Comparison of ENCODE assay signal across 20 cellular contexts in genomic region chr1:228000416-228000815, GRCh38. TPM values are rescaled to one million over a fixed set of nuclear protein-coding genes. Genes with fewer than 3 reads are reported as not detected.
"Had no signal": no experiment of that assay in that cellular context is flagged by ENCODE, and none has a peak within 500 bp of the region (broad histone marks: within the 10 kb centered on the region; RNA-seq: fewer than 3 reads in every experiment).

No MANE protein-coding gene starts in this region.

- DNase-seq: activated CD4-positive, alpha-beta T cell treated with anti-CD3 and anti-CD28 coated beads, Interleukin-2, amount 50 U/mL, for 4 hours; activated naive CD4-positive, alpha-beta T cell treated with anti-CD3 and anti-CD28 coated beads for 36 hours; caudate nucleus; endodermal cell; foreskin fibroblast; midbrain; stimulated activated CD4-positive, alpha-beta T cell treated with anti-CD3 and anti-CD28 coated beads, Interleukin-1b, Interleukin-23, amount 100 ng/mL, for 48 hours; stimulated activated naive CD4-positive, alpha-beta T cell treated with Interleukin-2 at 50 U/mL for 16 hours; substantia nigra; T1000 had no signal

- H3K27ac ChIP-seq: body of pancreas, epithelial cell of prostate, hepatocyte, tibial artery had no signal

- H3K36me3 ChIP-seq: tibial artery had no signal

- H3K27ac Mint-ChIP-seq: activated naive CD4-positive, alpha-beta T cell treated with anti-CD3 and anti-CD28 coated beads for 36 hours; endodermal cell had no signal

- H3K4me3 ChIP-seq: body of pancreas, hepatocyte, tibial artery had no signal

- H3K4me3 Mint-ChIP-seq: activated naive CD4-positive, alpha-beta T cell treated with anti-CD3 and anti-CD28 coated beads for 36 hours; endodermal cell had no signal

RNA-seq across cellular contexts. Expression of gene WNT3A, which starts 6.4 kb away (rescaled TPM):
- total RNA-seq: activated naive CD4-positive, alpha-beta T cell treated with anti-CD3 and anti-CD28 coated beads for 36 hours; body of pancreas; glomerular endothelial cell; lung microvascular endothelial cell; omental fat pad; pulmonary artery endothelial cell; T-helper 1 cell treated with Interleukin-12 subunit alpha and Interleukin-12 subunit beta and Interleukin-4 antibody, amounts not matched to agents 30 ng/mL and 1 ng/mL, for 36 hours; urinary bladder had no signal
- polyA plus RNA-seq: hepatocyte, urinary bladder had no signal

RNA-seq across cellular contexts. Expression of gene WNT9A, which starts 52.7 kb away (rescaled TPM):
- total RNA-seq: activated naive CD4-positive, alpha-beta T cell treated with anti-CD3 and anti-CD28 coated beads for 36 hours had no signal
